10 cellular contexts compared by ENCODE assay signal in the genomic region with DNA sequence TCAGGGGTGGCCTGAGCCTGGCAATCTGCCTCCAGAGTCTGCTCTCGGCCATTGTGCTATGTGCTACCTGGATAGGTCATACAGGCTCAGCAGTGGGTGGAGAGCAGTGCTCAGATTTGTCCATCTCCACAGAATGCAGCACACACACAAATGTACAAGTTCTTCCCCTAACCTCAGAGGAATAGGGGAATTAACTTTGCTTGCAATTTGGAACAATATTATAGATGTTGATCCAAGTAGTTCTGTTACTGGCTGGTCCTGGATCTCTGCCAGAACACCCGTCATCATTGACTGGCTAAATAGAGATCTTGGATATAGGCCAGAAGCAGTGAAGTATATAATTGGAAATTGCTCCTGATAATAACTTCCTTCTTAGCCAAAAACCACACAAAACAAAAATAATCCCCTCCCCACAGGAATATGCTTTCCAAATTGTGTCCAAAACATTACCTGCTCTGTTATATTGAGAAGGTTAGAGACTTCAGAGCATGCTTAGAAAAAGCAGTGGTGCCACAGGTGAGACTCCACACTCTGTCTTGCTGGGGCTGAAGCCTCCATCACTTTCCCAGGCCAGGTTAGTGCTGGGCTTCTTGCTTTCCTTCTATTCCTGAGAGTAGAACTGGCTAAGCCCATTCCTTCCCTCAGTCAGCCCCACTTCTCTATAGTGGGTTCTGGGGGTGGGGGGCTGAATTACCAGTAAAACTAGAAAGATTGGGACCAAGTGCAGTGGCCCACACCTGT. TPM values are rescaled to one million over a fixed set of nuclear protein-coding genes. Genes with fewer than 3 reads are reported as not detected.
DNase-seq lines count a peak whose midpoint lies in the region; ATAC-seq and TF ChIP-seq lines count a peak whose summit lies in the region.
"Had no signal": no experiment of that assay in that cellular context is flagged by ENCODE, and none has a peak within 500 bp of the region (broad histone marks: within the 10 kb centered on the region; RNA-seq: fewer than 3 reads in every experiment).

No MANE protein-coding gene starts in this region.

- H3K4me3 ChIP-seq in mammary epithelial cell (replicated peaks in 1 of 3; ENCODE audit: insufficient read depth in 1 of 3, low read depth in 2 of 3, low read length in 3 of 3), result no peak overlapping the region
- no peak overlapping the region for H3K4me3 ChIP-seq in effector memory CD4-positive, alpha-beta T cell (ENCODE audit: insufficient read depth, low read depth, low read length, poor library complexity, severe bottlenecking)
- H3K4me3 ChIP-seq: neural progenitor cell had no signal

- dilution Hi-C loops in mammary epithelial cell (cut with HindIII; ENCODE audit: low sequenced_read_pairs), result no loop called here

- H3K9me3 Mint-ChIP-seq in CD4-positive, alpha-beta T cell, result peaks cover 4% of the 10 kb centered on the region

- no peak for ATAC-seq in CD4-positive, alpha-beta T cell (ENCODE audit: poor library complexity)
- no peak for ATAC-seq in HG03460 (IDR thresholded peaks at IDR 0.05; ENCODE audit: unreplicated experiment)

- H2AFZ ChIP-seq in mammary epithelial cell (ENCODE audit: low read depth, low read length), result no peak overlapping the region
- H2AFZ ChIP-seq: neural progenitor cell had no signal

- peak; percentile 18 for DNase-seq in EL
- peak; percentile 80 for DNase-seq in NCI-H2107 treated with DMSO at 0.1 percent for 48 hours (lab: John Stamatoyannopoulos, UW; ENCODE audit: unreplicated experiment)
- peak; percentile 27 for DNase-seq in mammary epithelial cell
- DNase-seq in lung microvascular endothelial cell (ENCODE audit: low read depth in 2 of 2), result peak; percentile 72 to 78
- no peak for DNase-seq in effector memory CD4-positive, alpha-beta T cell
- DNase-seq in AML-193 (lab: John Stamatoyannopoulos, UW), result no peak
- DNase-seq in CD4-positive, alpha-beta T cell, result no peak
- DNase-seq: activated T-cell treated with anti-CD3 and anti-CD28 coated beads, Interleukin-2, amount 50 U/mL, for 1 hour had no signal

- H3K27ac Mint-ChIP-seq in CD4-positive, alpha-beta T cell, result no peak overlapping the region
- H3K27ac Mint-ChIP-seq: neural progenitor cell had no signal

- in situ Hi-C loops in mammary epithelial cell (cut with MboI; ENCODE audit: low sequenced_read_pairs in 2 of 2), result no loop called here

- H3K36me3 ChIP-seq in mammary epithelial cell (ENCODE audit: insufficient read depth, low read length), result peaks cover 14% of the 10 kb centered on the region
- H3K36me3 ChIP-seq in effector memory CD4-positive, alpha-beta T cell (ENCODE audit: control insufficient read depth, insufficient read depth, low read length), result no peaks in the 10 kb centered on the region
- H3K36me3 ChIP-seq: neural progenitor cell had no signal

- H3K4me1 Mint-ChIP-seq in CD4-positive, alpha-beta T cell (ENCODE audit: low read depth), result no peaks in the 10 kb centered on the region
- H3K4me1 Mint-ChIP-seq: neural progenitor cell had no signal

- POLR2A ChIA-PET in CD4-positive, alpha-beta T cell (lab: Charles Lee), result no interaction called here

- 11% methylated on average over 2 of the region's 2 CpGs for WGBS in mammary epithelial cell (ENCODE audit: low coverage, missing lambda C conversion rate)

- no peaks in the 10 kb centered on the region for H3K4me1 ChIP-seq in mammary epithelial cell (ENCODE audit: insufficient read depth, low read length)
- no peaks in the 10 kb centered on the region for H3K4me1 ChIP-seq in effector memory CD4-positive, alpha-beta T cell (ENCODE audit: control insufficient read depth, insufficient read depth, low read length, poor library complexity, severe bottlenecking)
- H3K4me1 ChIP-seq: neural progenitor cell had no signal

- H3K79me2 ChIP-seq in mammary epithelial cell (ENCODE audit: insufficient read depth, low read length), result no peaks in the 10 kb centered on the region

- H3K9me3 ChIP-seq in mammary epithelial cell (replicated peaks; ENCODE audit: insufficient read depth, low read length), result peaks cover 11% of the 10 kb centered on the region
- H3K9me3 ChIP-seq in effector memory CD4-positive, alpha-beta T cell (ENCODE audit: control insufficient read depth, low read length), result peaks cover 4% of the 10 kb centered on the region
- no peaks in the 10 kb centered on the region for H3K9me3 ChIP-seq in CD4-positive, alpha-beta T cell (ENCODE audit: control insufficient read depth, low read length)

- TF ChIP-seq CTCF in mammary epithelial cell (conservative IDR thresholded peaks at IDR 0.05 in 1 of 2, IDR thresholded peaks at IDR 0.05 in 1 of 2; ENCODE audit: extremely low read depth in 1 of 2, insufficient read depth in 1 of 2, low read depth in 1 of 2, low read length in 2 of 2), result no peak
- TF ChIP-seq CTCF in CD4-positive, alpha-beta T cell (IDR thresholded peaks at IDR 0.05), result no peak

- H3K9ac ChIP-seq in mammary epithelial cell (ENCODE audit: insufficient read depth, low read length), result no peak overlapping the region
- H3K9ac ChIP-seq: neural progenitor cell had no signal

- no peaks in the 10 kb centered on the region for H3K36me3 Mint-ChIP-seq in CD4-positive, alpha-beta T cell (ENCODE audit: low read depth)

- no peak overlapping the region for H3K4me3 Mint-ChIP-seq in CD4-positive, alpha-beta T cell
- H3K4me3 Mint-ChIP-seq: neural progenitor cell had no signal

- no TSS peak for BruUV-seq in mammary epithelial cell (replicated peaks; lab: Mats Ljungman, UMichigan)

- H3K27me3 Mint-ChIP-seq in CD4-positive, alpha-beta T cell, result no peaks in the 10 kb centered on the region

- H3K27me3 ChIP-seq in mammary epithelial cell (ENCODE audit: insufficient read depth, low read length), result no peaks in the 10 kb centered on the region
- H3K27me3 ChIP-seq in effector memory CD4-positive, alpha-beta T cell (replicated peaks; ENCODE audit: control insufficient read depth, insufficient read depth, low read length, poor library complexity, severe bottlenecking), result no peaks in the 10 kb centered on the region
- H3K27me3 ChIP-seq in CD4-positive, alpha-beta T cell (ENCODE audit: control insufficient read depth, insufficient read depth, low read length), result no peaks in the 10 kb centered on the region
- H3K27me3 ChIP-seq: neural progenitor cell had no signal

- intact Hi-C loops in mammary epithelial cell (cut with micrococcal nuclease), result no loop called here
- intact Hi-C loops in CD4-positive, alpha-beta T cell (cut with DNase I, micrococcal nuclease), result no loop called here

- CTCF ChIA-PET in mammary epithelial cell (lab: Charles Lee; ENCODE audit: low non-redundant PET), result no interaction called here
- CTCF ChIA-PET in CD4-positive, alpha-beta T cell (lab: Charles Lee), result no interaction called here

- H3K4me2 ChIP-seq in mammary epithelial cell (ENCODE audit: insufficient read depth, low read depth, low read length), result no peak overlapping the region
- H3K4me2 ChIP-seq: neural progenitor cell had no signal

- H4K20me1 ChIP-seq in mammary epithelial cell (ENCODE audit: insufficient read depth, low read length), result no peaks in the 10 kb centered on the region

- H3K27ac ChIP-seq in mammary epithelial cell (ENCODE audit: insufficient read depth, low read depth, low read length), result no peak overlapping the region
- no peak overlapping the region for H3K27ac ChIP-seq in effector memory CD4-positive, alpha-beta T cell (ENCODE audit: insufficient read depth, low read length, poor library complexity, severe bottlenecking)
- H3K27ac ChIP-seq in CD4-positive, alpha-beta T cell (ENCODE audit: low read depth, low read length), result no peak overlapping the region
- H3K27ac ChIP-seq: neural progenitor cell had no signal

RNA-seq across cellular contexts. Expression of a gene that starts 38.8 kb away (rescaled TPM):
- total RNA-seq in mammary epithelial cell (10 to 100 TPM in 1 of 2 donors, 1 to 10 TPM in 1; 1.2 to 21.1 TPM), lung microvascular endothelial cell (2.8 and 9.2 TPM in 2 replicates)
- 34.5 TPM for polyA plus RNA-seq in mammary epithelial cell
- 46.3 TPM for polyA minus RNA-seq in mammary epithelial cell
- total RNA-seq in CD4-positive, alpha-beta T cell, result 1 to 10 TPM; 3.0 to 3.1 TPM

RNA-seq across cellular contexts. Expression of a gene that starts 49.3 kb away (rescaled TPM):
- total RNA-seq in mammary epithelial cell, result 1 to 10 TPM in 1 of 2 donors, under 1 TPM in 1; 0.28 to 1.3 TPM
- 0.17 TPM for polyA plus RNA-seq in mammary epithelial cell
- not detected for polyA minus RNA-seq in mammary epithelial cell
- total RNA-seq in lung microvascular endothelial cell, result 2.0 and 3.6 TPM in 2 replicates
- 1 to 10 TPM; 5.1 to 5.7 TPM for total RNA-seq in CD4-positive, alpha-beta T cell

Comparison
In these comparisons a context has a peak if more than half of its experiments do, and no peak if none do; other contexts are left out.
1. DNase-seq: peak in EL (single experiment), NCI-H2107 treated with DMSO at 0.1 percent for 48 hours (single experiment), mammary epithelial cell (single experiment) and lung microvascular endothelial cell (2 of 2); none in effector memory CD4-positive, alpha-beta T cell (0 of 3), AML-193 (0 of 2) and CD4-positive, alpha-beta T cell (0 of 10).